In genomic region chr18:11324510-11324909, GRCh38 we compare ENCODE assay signal across 20 cellular contexts.
DNase-seq lines count a peak whose midpoint lies in the region; ATAC-seq, FAIRE-seq and TF ChIP-seq lines count a peak whose summit lies in the region.
"Had no signal": no experiment of that assay in that cellular context is flagged by ENCODE, and none has a peak within 500 bp of the region (broad histone marks: within the 10 kb centered on the region; RNA-seq: fewer than 3 reads in every experiment).

No MANE protein-coding gene starts in this region.

- H2AFZ ChIP-seq in SK-N-SH (ENCODE audit: low read depth), result no peak overlapping the region

- TF ChIP-seq EP300 in A549 (IDR thresholded peaks at IDR 0.05), result no peak
- TF ChIP-seq EP300 in SK-N-SH (IDR thresholded peaks at IDR 0.05; ENCODE audit: borderline replicate concordance in 1 of 2, low read depth in 1 of 2, low read length in 1 of 2), result no peak

- H3K27ac ChIP-seq in A549 (peak overlapping the region in 1 of 2 experiments; percentile 72; a peak in 3 of 6 replicates), SK-N-SH (ENCODE audit: low read depth in 2 of 2, low read length in 1 of 2) (peak overlapping the region; percentile 80 to 95; a peak in 3 of 4 replicates), esophagus squamous epithelium (peak overlapping the region in 1 of 4 donors; percentile 12)
- H3K27ac ChIP-seq: C4-2B, gastroesophageal sphincter, SJCRH30 had no signal

- TF ChIP-seq RAD21 in A549 (conservative IDR thresholded peaks at IDR 0.05 in 1 of 2, IDR thresholded peaks at IDR 0.05 in 1 of 2) (no peak), SK-N-SH (IDR thresholded peaks at IDR 0.05; ENCODE audit: low read length) (no peak)

- H3K9ac ChIP-seq in SK-N-SH, result peak overlapping the region; percentile 64; the same call in 1 of the 2 replicates

- DNase-seq in A549 (ENCODE audit: low read depth in 1 of 2, low spot score in 1 of 2) (no peak), HCEC 1CT (peak; percentile 52), SK-N-SH (no peak), fibroblast of the aortic adventitia (ENCODE audit: low read depth) (peak; percentile 72), pons (ENCODE audit: low spot score) (no peak), esophagus squamous epithelium (lab: John Stamatoyannopoulos, UW) (no peak)
- DNase-seq: activated naive CD4-positive, alpha-beta T cell treated with anti-CD3 and anti-CD28 coated beads for 36 hours; activated T-cell treated with anti-CD3 and anti-CD28 coated beads, Interleukin-2, amount 50 U/mL, for 1 hour; cortex of kidney; left cardiac atrium; NCI-H1105; NCI-H82; SJCRH30; stimulated activated CD4-positive, alpha-beta T cell treated with anti-CD3 and anti-CD28 coated beads, Interleukin-15, amount 100 ng/mL, for 24 hours had no signal

- POLR2A ChIA-PET in A549 (lab: Yijun Ruan, JAX) (no interaction called here), SK-N-SH (lab: Yijun Ruan, JAX) (no interaction called here)

- H3K4me1 ChIP-seq in A549 (peaks cover 31% of the 10 kb centered on the region), SK-N-SH (ENCODE audit: control insufficient read depth in 1 of 2, insufficient read depth in 2 of 2, low read depth in 1 of 2, low read length in 1 of 2) (peaks cover 2 to 40% of the 10 kb centered on the region in 2 experiments), esophagus squamous epithelium (no peaks in the 10 kb centered on the region)

- peak overlapping the region; percentile 69; the same call in 2 of the 3 replicates for H3K4me2 ChIP-seq in A549
- peak overlapping the region; percentile 61 for H3K4me2 ChIP-seq in SK-N-SH

- H4K20me1 ChIP-seq in SK-N-SH (ENCODE audit: insufficient read depth), result no peaks in the 10 kb centered on the region

- no peak overlapping the region for H3K4me3 ChIP-seq in A549
- H3K4me3 ChIP-seq in SK-N-SH (ENCODE audit: low read depth in 2 of 2, low read length in 1 of 2), result no peak overlapping the region
- H3K4me3 ChIP-seq in fibroblast of the aortic adventitia (ENCODE audit: low read depth, low read length), result no peak overlapping the region
- no peak overlapping the region for H3K4me3 ChIP-seq in esophagus squamous epithelium
- H3K4me3 ChIP-seq: gastroesophageal sphincter, K562, SJCRH30 had no signal

- 63% methylated on average over 2 of the region's 2 CpGs for WGBS in A549 (ENCODE audit: missing lambda C conversion rate)
- WGBS in SK-N-SH (ENCODE audit: low lambda C conversion rate), result 4% methylated on average over 2 of the region's 2 CpGs
- 18 to 37% methylated on average over 2 of the region's 2 CpGs for WGBS in esophagus squamous epithelium, 2 donors

- FAIRE-seq in A549 (lab: Jason Lieb, UNC), result no peak
- FAIRE-seq: endometrium, K562 had no signal

- H3K27me3 ChIP-seq in SK-N-SH (ENCODE audit: insufficient read depth) (no peaks in the 10 kb centered on the region), esophagus squamous epithelium (no peaks in the 10 kb centered on the region)
- H3K27me3 ChIP-seq: gastroesophageal sphincter, SJCRH30 had no signal

- H3F3A ChIP-seq in SK-N-SH (replicated peaks; ENCODE audit: insufficient read depth), result peaks cover 64% of the 10 kb centered on the region

- ATAC-seq in A549, result no peak
- no peak for ATAC-seq in GM18867 (IDR thresholded peaks at IDR 0.05; ENCODE audit: unreplicated experiment)
- no peak for ATAC-seq in GM21528 (IDR thresholded peaks at IDR 0.05; ENCODE audit: low FRiP score, unreplicated experiment)
- ATAC-seq: gastroesophageal sphincter, K562, left cardiac atrium had no signal

- TF ChIP-seq CTCF in A549 (IDR thresholded peaks at IDR 0.05), result no peak
- no peak for TF ChIP-seq CTCF in SK-N-SH (IDR thresholded peaks at IDR 0.05)
- TF ChIP-seq CTCF in fibroblast of the aortic adventitia (IDR thresholded peaks at IDR 0.05; ENCODE audit: insufficient read depth, low read length), result no peak
- no peak for TF ChIP-seq CTCF in esophagus squamous epithelium (IDR thresholded peaks at IDR 0.05)

- no peaks in the 10 kb centered on the region for H3K79me2 ChIP-seq in SK-N-SH (ENCODE audit: insufficient read depth)

- no peak for TF ChIP-seq POLR2A in A549 (IDR thresholded peaks at IDR 0.05; ENCODE audit: low read length)
- TF ChIP-seq POLR2A in esophagus squamous epithelium (IDR thresholded peaks at IDR 0.05), result no peak

- no peaks in the 10 kb centered on the region for H3K9me3 ChIP-seq in A549
- H3K9me3 ChIP-seq in SK-N-SH, result no peaks in the 10 kb centered on the region
- H3K9me3 ChIP-seq in esophagus squamous epithelium, result no peaks in the 10 kb centered on the region
- H3K9me3 ChIP-seq: gastroesophageal sphincter, SJCRH30 had no signal

- H3K9me2 ChIP-seq in SK-N-SH, result no peaks in the 10 kb centered on the region

- CTCF ChIA-PET in A549 (lab: Yijun Ruan, JAX) (interaction anchor here (3.0 to 4.8 kb wide), 2 partner anchors 13 to 188 kb away, joined by 14 to 32 read pairs; no protein-coding TSS in a partner anchor), SK-N-SH (lab: Yijun Ruan, JAX) (interaction anchor here (1.9 kb wide), 1 partner anchor 14 kb away, joined by 7 read pairs; no protein-coding TSS in a partner anchor)

- intact Hi-C loops in esophagus squamous epithelium (cut with DNase I), result no loop called here

- no peaks in the 10 kb centered on the region for H3K36me3 ChIP-seq in SK-N-SH (replicated peaks in 1 of 2; ENCODE audit: control insufficient read depth in 1 of 2, insufficient read depth in 2 of 2, low read length in 1 of 2)
- no peaks in the 10 kb centered on the region for H3K36me3 ChIP-seq in esophagus squamous epithelium
- H3K36me3 ChIP-seq: gastroesophageal sphincter, SJCRH30 had no signal

TF ChIP-seq in A549, 52 proteins besides CTCF, POLR2A, EP300 and RAD21 (continues in another document):
- TF ChIP-seq ESRRA (IDR thresholded peaks at IDR 0.05; ENCODE audit: borderline replicate concordance, low read length), result no peak
- no peak for TF ChIP-seq FOSL2 (IDR thresholded peaks at IDR 0.05)
- TF ChIP-seq FOSL2 (CRISPR knock-in tag; IDR thresholded peaks at IDR 0.05), result no peak
- TF ChIP-seq FOXS1 (CRISPR knock-in tag; IDR thresholded peaks at IDR 0.05), result no peak
- TF ChIP-seq ZSCAN20 (CRISPR knock-in tag; IDR thresholded peaks at IDR 0.05), result no peak
- no peak for TF ChIP-seq PHF8 (IDR thresholded peaks at IDR 0.05; ENCODE audit: borderline replicate concordance, low read depth)
- no peak for TF ChIP-seq CHD4 (IDR thresholded peaks at IDR 0.05; ENCODE audit: borderline replicate concordance)
- no peak for TF ChIP-seq RNF2 (IDR thresholded peaks at IDR 0.05; ENCODE audit: borderline replicate concordance, low read depth)
- TF ChIP-seq JUNB (IDR thresholded peaks at IDR 0.05), result no peak
- no peak for TF ChIP-seq SMC3 (IDR thresholded peaks at IDR 0.05)
- no peak for TF ChIP-seq BCL3 (IDR thresholded peaks at IDR 0.05)
- no peak for TF ChIP-seq TFCP2L1 (CRISPR knock-in tag; IDR thresholded peaks at IDR 0.05)
- TF ChIP-seq, protein P1, sequence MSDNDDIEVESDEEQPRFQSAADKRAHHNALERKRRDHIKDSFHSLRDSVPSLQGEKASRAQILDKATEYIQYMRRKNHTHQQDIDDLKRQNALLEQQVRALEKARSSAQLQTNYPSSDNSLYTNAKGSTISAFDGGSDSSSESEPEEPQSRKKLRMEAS (IDR thresholded peaks at IDR 0.05), result no peak

TF ChIP-seq in SK-N-SH, 30 proteins besides CTCF, POLR2A, EP300 and RAD21:
- no peak for TF ChIP-seq NRF1 (IDR thresholded peaks at IDR 0.05; ENCODE audit: low read depth, low read length)
- no peak for TF ChIP-seq FOSL2 (IDR thresholded peaks at IDR 0.05; ENCODE audit: borderline replicate concordance, low read depth)
- TF ChIP-seq TCF12 (IDR thresholded peaks at IDR 0.05), result peak; percentile 51; the same call in 1 of the 2 replicates
- no peak for TF ChIP-seq CHD2 (IDR thresholded peaks at IDR 0.05; ENCODE audit: low read length, partially characterized antibody)
- TF ChIP-seq, protein P2, sequence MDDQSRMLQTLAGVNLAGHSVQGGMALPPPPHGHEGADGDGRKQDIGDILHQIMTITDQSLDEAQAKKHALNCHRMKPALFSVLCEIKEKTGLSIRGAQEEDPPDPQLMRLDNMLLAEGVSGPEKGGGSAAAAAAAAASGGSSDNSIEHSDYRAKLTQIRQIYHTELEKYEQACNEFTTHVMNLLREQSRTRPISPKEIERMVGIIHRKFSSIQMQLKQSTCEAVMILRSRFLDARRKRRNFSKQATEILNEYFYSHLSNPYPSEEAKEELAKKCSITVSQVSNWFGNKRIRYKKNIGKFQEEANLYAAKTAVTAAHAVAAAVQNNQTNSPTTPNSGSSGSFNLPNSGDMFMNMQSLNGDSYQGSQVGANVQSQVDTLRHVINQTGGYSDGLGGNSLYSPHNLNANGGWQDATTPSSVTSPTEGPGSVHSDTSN (IDR thresholded peaks at IDR 0.05), result 0 out of 2 replicates have a peak, but pooled peaks have one; percentile 3
TF ChIP-seq in SK-N-SH: peak in this region for 2.

Comparison
In these comparisons a context has a peak if more than half of its experiments do, and no peak if none do; other contexts are left out.
1. DNase-seq: peak in HCEC 1CT (single experiment) and fibroblast of the aortic adventitia (single experiment); none in A549 (0 of 2), SK-N-SH (single experiment), pons (single experiment) and esophagus squamous epithelium (single experiment).